In genomic region chr2:11708106-11708505, GRCh38 we compare ENCODE assay signal across 20 cellular contexts. TPM values are rescaled to one million over a fixed set of nuclear protein-coding genes. Genes with fewer than 3 reads are reported as not detected.
DNase-seq lines count a peak whose midpoint lies in the region; ATAC-seq and TF ChIP-seq lines count a peak whose summit lies in the region.
"Had no signal": no experiment of that assay in that cellular context is flagged by ENCODE, and none has a peak within 500 bp of the region (broad histone marks: within the 10 kb centered on the region; RNA-seq: fewer than 3 reads in every experiment).

No MANE protein-coding gene starts in this region.

- H3K9me3 ChIP-seq in adipocyte (ENCODE audit: control insufficient read depth, low read length) = no peaks in the 10 kb centered on the region
- H3K9me3 ChIP-seq in left ventricle myocardium inferior (replicated peaks) = no peaks in the 10 kb centered on the region
- H3K9me3 ChIP-seq: SJCRH30 had no signal

- no peak overlapping the region for H3K4me3 Mint-ChIP-seq in natural killer cell treated with Interleukin-12 subunit alpha and Interleukin-12 subunit beta and Interleukin-15 and Interleukin-18, amount 100 ng/mL, for 72 hours
- H3K4me3 Mint-ChIP-seq in natural killer cell = no peak overlapping the region
- H3K4me3 Mint-ChIP-seq: CD8-positive, alpha-beta memory T cell; HFFc6 had no signal

- no peaks in the 10 kb centered on the region for H3K4me1 Mint-ChIP-seq in natural killer cell treated with Interleukin-12 subunit alpha and Interleukin-12 subunit beta and Interleukin-15 and Interleukin-18, amount 100 ng/mL, for 72 hours (ENCODE audit: low read depth in 2 of 2)
- no peaks in the 10 kb centered on the region for H3K4me1 Mint-ChIP-seq in natural killer cell
- H3K4me1 Mint-ChIP-seq: CD8-positive, alpha-beta memory T cell had no signal

- peak; percentile 53 for DNase-seq in natural killer cell treated with Interleukin-12 subunit alpha and Interleukin-12 subunit beta and Interleukin-15 and Interleukin-18, amount 100 ng/mL, for 72 hours (ENCODE audit: low spot score)
- no peak for DNase-seq in natural killer cell
- no peak for DNase-seq in adipocyte (ENCODE audit: low read depth)
- DNase-seq in fibroblast of mammary gland (ENCODE audit: low read depth) = peak; percentile 74
- no peak for DNase-seq in NCI-H1694 (lab: John Stamatoyannopoulos, UW)
- no peak for DNase-seq in left ventricle myocardium inferior
- DNase-seq in islet precursor cell = no peak
- DNase-seq: 8988T; CD8-positive, alpha-beta memory T cell; GF-D8; GOT3; HFFc6; Kasumi-1; NCI-H187 treated with DMSO at 0.1 percent for 48 hours; NCI-H446; NCI-H69; SJCRH30 had no signal

- H3K36me3 ChIP-seq in adipocyte (ENCODE audit: control insufficient read depth, insufficient read depth, low read length, severe bottlenecking) = no peaks in the 10 kb centered on the region
- no peaks in the 10 kb centered on the region for H3K36me3 ChIP-seq in left ventricle myocardium inferior
- H3K36me3 ChIP-seq: BLaER1 treated with 17β-estradiol and CSF1 and Interleukin-3, amounts not matched to agents 10 nM and 100 nM; SJCRH30 had no signal

- no peak overlapping the region for H3K27ac ChIP-seq in left ventricle myocardium inferior (replicated peaks)
- H3K27ac ChIP-seq: BLaER1 treated with 17β-estradiol and CSF1 and Interleukin-3, amounts not matched to agents 10 nM and 100 nM; RWPE1; SJCRH30 had no signal

- intact Hi-C loops in natural killer cell (cut with micrococcal nuclease) (no loop called here), left ventricle myocardium inferior (cut with micrococcal nuclease) (no loop called here)

- peak overlapping the region; percentile 10 for H3K9ac ChIP-seq in adipocyte (ENCODE audit: low read length)
- H3K9ac ChIP-seq: BLaER1 treated with 17β-estradiol and CSF1 and Interleukin-3, amounts not matched to agents 10 nM and 100 nM had no signal

- H3K27me3 Mint-ChIP-seq in natural killer cell treated with Interleukin-12 subunit alpha and Interleukin-12 subunit beta and Interleukin-15 and Interleukin-18, amount 100 ng/mL, for 72 hours = peaks cover 2 to 6% of the 10 kb centered on the region in 2 donors
- H3K27me3 Mint-ChIP-seq in natural killer cell (ENCODE audit: low read depth in 2 of 2) = peaks cover 0 to 11% of the 10 kb centered on the region in 2 donors

- peaks cover 62% of the 10 kb centered on the region for H3K4me1 ChIP-seq in adipocyte (ENCODE audit: control insufficient read depth, insufficient read depth, low read length)
- peaks cover 15% of the 10 kb centered on the region for H3K4me1 ChIP-seq in left ventricle myocardium inferior
- H3K4me1 ChIP-seq: SJCRH30 had no signal

- H3K27ac Mint-ChIP-seq in natural killer cell treated with Interleukin-12 subunit alpha and Interleukin-12 subunit beta and Interleukin-15 and Interleukin-18, amount 100 ng/mL, for 72 hours = no peak overlapping the region
- no peak overlapping the region for H3K27ac Mint-ChIP-seq in natural killer cell
- H3K27ac Mint-ChIP-seq: HFFc6 had no signal

- H3K4me3 ChIP-seq in adipocyte (ENCODE audit: low read length) = no peak overlapping the region
- no peak overlapping the region for H3K4me3 ChIP-seq in fibroblast of mammary gland (ENCODE audit: control insufficient read depth, low read depth, low read length)
- no peak overlapping the region for H3K4me3 ChIP-seq in left ventricle myocardium inferior
- H3K4me3 ChIP-seq: BLaER1 treated with 17β-estradiol and CSF1 and Interleukin-3, amounts not matched to agents 10 nM and 100 nM; SJCRH30 had no signal

- no peaks in the 10 kb centered on the region for H3K27me3 ChIP-seq in adipocyte (replicated peaks; ENCODE audit: control insufficient read depth, insufficient read depth, low read length)
- no peaks in the 10 kb centered on the region for H3K27me3 ChIP-seq in left ventricle myocardium inferior (ENCODE audit: low read depth)
- H3K27me3 ChIP-seq: BLaER1 treated with 17β-estradiol and CSF1 and Interleukin-3, amounts not matched to agents 10 nM and 100 nM; SJCRH30 had no signal

- H3K9me3 Mint-ChIP-seq in natural killer cell treated with Interleukin-12 subunit alpha and Interleukin-12 subunit beta and Interleukin-15 and Interleukin-18, amount 100 ng/mL, for 72 hours = no peaks in the 10 kb centered on the region
- no peaks in the 10 kb centered on the region for H3K9me3 Mint-ChIP-seq in natural killer cell
- H3K9me3 Mint-ChIP-seq: CD8-positive, alpha-beta memory T cell had no signal

- no peak for ATAC-seq in natural killer cell treated with Interleukin-12 subunit alpha and Interleukin-12 subunit beta and Interleukin-15 and Interleukin-18, amount 100 ng/mL, for 72 hours
- ATAC-seq in natural killer cell (no peak), HG03442 (IDR thresholded peaks at IDR 0.05; ENCODE audit: unreplicated experiment) (no peak)

- TF ChIP-seq CTCF in natural killer cell (IDR thresholded peaks at IDR 0.05) = no peak
- TF ChIP-seq CTCF in fibroblast of mammary gland (conservative IDR thresholded peaks at IDR 0.05; ENCODE audit: control insufficient read depth, insufficient read depth, low read depth, low read length) = no peak
- TF ChIP-seq CTCF in left ventricle myocardium inferior (IDR thresholded peaks at IDR 0.05; ENCODE audit: borderline replicate concordance) = no peak

- no peaks in the 10 kb centered on the region for H3K36me3 Mint-ChIP-seq in natural killer cell treated with Interleukin-12 subunit alpha and Interleukin-12 subunit beta and Interleukin-15 and Interleukin-18, amount 100 ng/mL, for 72 hours
- H3K36me3 Mint-ChIP-seq in natural killer cell = no peaks in the 10 kb centered on the region
- H3K36me3 Mint-ChIP-seq: CD8-positive, alpha-beta memory T cell had no signal

RNA-seq across cellular contexts. Expression of gene NTSR2, which starts 38.1 kb away (rescaled TPM):
- not detected for total RNA-seq in natural killer cell treated with Interleukin-12 subunit alpha and Interleukin-12 subunit beta and Interleukin-15 and Interleukin-18, amount 100 ng/mL, for 72 hours
- total RNA-seq in natural killer cell (not detected), left ventricle myocardium inferior (not detected)
- total RNA-seq: CD8-positive, alpha-beta memory T cell; HFFc6; SJCRH30 had no signal

RNA-seq across cellular contexts. Expression of gene LPIN1, which starts 38.3 kb away (rescaled TPM):
- total RNA-seq in natural killer cell treated with Interleukin-12 subunit alpha and Interleukin-12 subunit beta and Interleukin-15 and Interleukin-18, amount 100 ng/mL, for 72 hours = 100 to 1,000 TPM in 1 of 2 donors, 10 to 100 TPM in 1; 63.0 to 112 TPM
- total RNA-seq in natural killer cell (100 to 1,000 TPM in 2 of 3 donors, 10 to 100 TPM in 1; 95.0 to 122 (median 118) TPM), left ventricle myocardium inferior (43.0 TPM)

Comparison
In these comparisons a context has a peak if more than half of its experiments do, and no peak if none do; other contexts are left out.
1. DNase-seq: peak in natural killer cell treated with Interleukin-12 subunit alpha and Interleukin-12 subunit beta and Interleukin-15 and Interleukin-18, amount 100 ng/mL, for 72 hours (single experiment) and fibroblast of mammary gland (single experiment); none in natural killer cell (single experiment), adipocyte (single experiment), NCI-H1694 (single experiment), left ventricle myocardium inferior (single experiment) and islet precursor cell (single experiment).